In the genomic region with DNA sequence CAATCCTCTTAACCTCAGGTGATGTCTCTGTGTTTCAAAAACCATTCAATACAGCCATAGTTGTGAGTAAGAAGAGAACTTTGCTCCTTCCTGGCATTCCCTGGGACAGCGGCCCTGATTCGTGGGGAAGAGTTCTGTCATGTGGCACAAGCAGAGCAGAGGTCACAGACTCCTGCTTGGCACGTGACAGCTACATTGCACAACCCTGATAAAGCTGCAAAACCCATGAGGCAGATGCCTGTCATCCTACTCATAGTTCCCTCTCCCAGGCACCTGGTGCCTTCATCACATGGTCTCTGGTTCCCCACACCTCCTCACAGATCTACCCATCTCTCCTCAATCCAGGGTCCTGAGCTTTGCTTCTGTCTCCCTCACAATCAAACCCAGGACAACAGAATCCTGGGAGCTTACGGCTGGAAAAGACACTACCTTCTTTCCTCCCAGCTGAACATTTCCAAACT, we compare ENCODE assay signal across 1 cellular context.
A peak's percentile ranks its signal among the peaks of the same experiment; 100 is the strongest.
TF ChIP-seq lines count a peak whose summit lies in the region.

No MANE protein-coding gene starts in this region.

TF ChIP-seq in HepG2, 621 proteins besides CTCF, POLR2A, EP300 and RAD21 (continued from another document and continues in another):
- TF ChIP-seq, protein P1, sequence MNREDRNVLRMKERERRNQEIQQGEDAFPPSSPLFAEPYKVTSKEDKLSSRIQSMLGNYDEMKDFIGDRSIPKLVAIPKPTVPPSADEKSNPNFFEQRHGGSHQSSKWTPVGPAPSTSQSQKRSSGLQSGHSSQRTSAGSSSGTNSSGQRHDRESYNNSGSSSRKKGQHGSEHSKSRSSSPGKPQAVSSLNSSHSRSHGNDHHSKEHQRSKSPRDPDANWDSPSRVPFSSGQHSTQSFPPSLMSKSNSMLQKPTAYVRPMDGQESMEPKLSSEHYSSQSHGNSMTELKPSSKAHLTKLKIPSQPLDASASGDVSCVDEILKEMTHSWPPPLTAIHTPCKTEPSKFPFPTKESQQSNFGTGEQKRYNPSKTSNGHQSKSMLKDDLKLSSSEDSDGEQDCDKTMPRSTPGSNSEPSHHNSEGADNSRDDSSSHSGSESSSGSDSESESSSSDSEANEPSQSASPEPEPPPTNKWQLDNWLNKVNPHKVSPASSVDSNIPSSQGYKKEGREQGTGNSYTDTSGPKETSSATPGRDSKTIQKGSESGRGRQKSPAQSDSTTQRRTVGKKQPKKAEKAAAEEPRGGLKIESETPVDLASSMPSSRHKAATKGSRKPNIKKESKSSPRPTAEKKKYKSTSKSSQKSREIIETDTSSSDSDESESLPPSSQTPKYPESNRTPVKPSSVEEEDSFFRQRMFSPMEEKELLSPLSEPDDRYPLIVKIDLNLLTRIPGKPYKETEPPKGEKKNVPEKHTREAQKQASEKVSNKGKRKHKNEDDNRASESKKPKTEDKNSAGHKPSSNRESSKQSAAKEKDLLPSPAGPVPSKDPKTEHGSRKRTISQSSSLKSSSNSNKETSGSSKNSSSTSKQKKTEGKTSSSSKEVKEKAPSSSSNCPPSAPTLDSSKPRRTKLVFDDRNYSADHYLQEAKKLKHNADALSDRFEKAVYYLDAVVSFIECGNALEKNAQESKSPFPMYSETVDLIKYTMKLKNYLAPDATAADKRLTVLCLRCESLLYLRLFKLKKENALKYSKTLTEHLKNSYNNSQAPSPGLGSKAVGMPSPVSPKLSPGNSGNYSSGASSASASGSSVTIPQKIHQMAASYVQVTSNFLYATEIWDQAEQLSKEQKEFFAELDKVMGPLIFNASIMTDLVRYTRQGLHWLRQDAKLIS (CRISPR knock-in tag; IDR thresholded peaks at IDR 0.05) = peak; percentile 63; the same call in 1 of the 2 replicates
- TF ChIP-seq HIVEP1 (CRISPR knock-in tag; IDR thresholded peaks at IDR 0.05) (peak; percentile 95), POLR2G (IDR thresholded peaks at IDR 0.05; ENCODE audit: low read depth, low read length) (peak; percentile 45), ZSCAN22 (CRISPR knock-in tag; IDR thresholded peaks at IDR 0.05) (peak; percentile 63; the same call in 1 of the 2 replicates), ZNF616 (CRISPR knock-in tag; IDR thresholded peaks at IDR 0.05; ENCODE audit: low read depth) (peak; percentile 80; the same call in 1 of the 2 replicates), ZNF790 (CRISPR knock-in tag; IDR thresholded peaks at IDR 0.05; ENCODE audit: borderline replicate concordance) (no peak), FOXJ3 (CRISPR knock-in tag; IDR thresholded peaks at IDR 0.05; ENCODE audit: borderline replicate concordance) (peak; percentile 93), TSC22D2 (CRISPR knock-in tag; IDR thresholded peaks at IDR 0.05; ENCODE audit: borderline replicate concordance) (peak; percentile 96), CREB1 (IDR thresholded peaks at IDR 0.05) (peak; percentile 67), CREB1 (CRISPR knock-in tag; IDR thresholded peaks at IDR 0.05) (peak; percentile 82), RFXANK (CRISPR knock-in tag; IDR thresholded peaks at IDR 0.05) (peak; percentile 70; the same call in 1 of the 2 replicates), SOX13 (IDR thresholded peaks at IDR 0.05) (peak; percentile 87), SOX13 (CRISPR knock-in tag; conservative IDR thresholded peaks at IDR 0.05 in 1 of 2, IDR thresholded peaks at IDR 0.05 in 1 of 2) (peak in 1 of 2 experiments; percentile 95; a peak in 2 of 4 replicates), ZBTB7B (CRISPR knock-in tag; IDR thresholded peaks at IDR 0.05) (peak; percentile 69; the same call in 1 of the 2 replicates), ZNF547 (CRISPR knock-in tag; IDR thresholded peaks at IDR 0.05) (no peak; the same call in none of the 2 replicates), ZNF724P (CRISPR knock-in tag; IDR thresholded peaks at IDR 0.05; ENCODE audit: borderline replicate concordance) (no peak), ZNF782 (CRISPR knock-in tag; IDR thresholded peaks at IDR 0.05; ENCODE audit: borderline replicate concordance) (peak; percentile 88), GATAD1 (CRISPR knock-in tag; IDR thresholded peaks at IDR 0.05) (peak; percentile 82), GATAD2A (CRISPR knock-in tag; IDR thresholded peaks at IDR 0.05) (peak; percentile 99), NCOR1 (IDR thresholded peaks at IDR 0.05; ENCODE audit: borderline replicate concordance, low read length) (peak; percentile 93; the same call in 1 of the 2 replicates), THYN1 (CRISPR knock-in tag; IDR thresholded peaks at IDR 0.05; ENCODE audit: borderline replicate concordance, low read depth) (0 out of 2 replicates have a peak, but pooled peaks have one; percentile 39), ZFP62 (CRISPR knock-in tag; IDR thresholded peaks at IDR 0.05) (no peak), ZNF552 (CRISPR knock-in tag; IDR thresholded peaks at IDR 0.05; ENCODE audit: borderline replicate concordance) (peak; percentile 94), ZNF546 (CRISPR knock-in tag; conservative IDR thresholded peaks at IDR 0.05) (0 out of 2 replicates have a peak, but pooled peaks have one; percentile 44), AHR (CRISPR knock-in tag; IDR thresholded peaks at IDR 0.05) (peak; percentile 94), ZNF713 (CRISPR knock-in tag; IDR thresholded peaks at IDR 0.05) (0 out of 2 replicates have a peak, but pooled peaks have one; percentile 78), MAFG (CRISPR knock-in tag; IDR thresholded peaks at IDR 0.05) (no peak)
- TF ChIP-seq, protein P2, sequence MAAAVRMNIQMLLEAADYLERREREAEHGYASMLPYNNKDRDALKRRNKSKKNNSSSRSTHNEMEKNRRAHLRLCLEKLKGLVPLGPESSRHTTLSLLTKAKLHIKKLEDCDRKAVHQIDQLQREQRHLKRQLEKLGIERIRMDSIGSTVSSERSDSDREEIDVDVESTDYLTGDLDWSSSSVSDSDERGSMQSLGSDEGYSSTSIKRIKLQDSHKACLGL (CRISPR knock-in tag; IDR thresholded peaks at IDR 0.05) = peak; percentile 95
- TF ChIP-seq, protein P3, sequence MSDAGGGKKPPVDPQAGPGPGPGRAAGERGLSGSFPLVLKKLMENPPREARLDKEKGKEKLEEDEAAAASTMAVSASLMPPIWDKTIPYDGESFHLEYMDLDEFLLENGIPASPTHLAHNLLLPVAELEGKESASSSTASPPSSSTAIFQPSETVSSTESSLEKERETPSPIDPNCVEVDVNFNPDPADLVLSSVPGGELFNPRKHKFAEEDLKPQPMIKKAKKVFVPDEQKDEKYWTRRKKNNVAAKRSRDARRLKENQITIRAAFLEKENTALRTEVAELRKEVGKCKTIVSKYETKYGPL (CRISPR knock-in tag; IDR thresholded peaks at IDR 0.05) = peak; percentile 74; the same call in 1 of the 2 replicates
- TF ChIP-seq, protein P4, sequence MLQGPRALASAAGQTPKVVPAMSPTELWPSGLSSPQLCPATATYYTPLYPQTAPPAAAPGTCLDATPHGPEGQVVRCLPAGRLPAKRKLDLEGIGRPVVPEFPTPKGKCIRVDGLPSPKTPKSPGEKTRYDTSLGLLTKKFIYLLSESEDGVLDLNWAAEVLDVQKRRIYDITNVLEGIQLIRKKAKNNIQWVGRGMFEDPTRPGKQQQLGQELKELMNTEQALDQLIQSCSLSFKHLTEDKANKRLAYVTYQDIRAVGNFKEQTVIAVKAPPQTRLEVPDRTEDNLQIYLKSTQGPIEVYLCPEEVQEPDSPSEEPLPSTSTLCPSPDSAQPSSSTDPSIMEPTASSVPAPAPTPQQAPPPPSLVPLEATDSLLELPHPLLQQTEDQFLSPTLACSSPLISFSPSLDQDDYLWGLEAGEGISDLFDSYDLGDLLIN (CRISPR knock-in tag; IDR thresholded peaks at IDR 0.05; ENCODE audit: borderline replicate concordance) = no peak
- TF ChIP-seq, protein P5, sequence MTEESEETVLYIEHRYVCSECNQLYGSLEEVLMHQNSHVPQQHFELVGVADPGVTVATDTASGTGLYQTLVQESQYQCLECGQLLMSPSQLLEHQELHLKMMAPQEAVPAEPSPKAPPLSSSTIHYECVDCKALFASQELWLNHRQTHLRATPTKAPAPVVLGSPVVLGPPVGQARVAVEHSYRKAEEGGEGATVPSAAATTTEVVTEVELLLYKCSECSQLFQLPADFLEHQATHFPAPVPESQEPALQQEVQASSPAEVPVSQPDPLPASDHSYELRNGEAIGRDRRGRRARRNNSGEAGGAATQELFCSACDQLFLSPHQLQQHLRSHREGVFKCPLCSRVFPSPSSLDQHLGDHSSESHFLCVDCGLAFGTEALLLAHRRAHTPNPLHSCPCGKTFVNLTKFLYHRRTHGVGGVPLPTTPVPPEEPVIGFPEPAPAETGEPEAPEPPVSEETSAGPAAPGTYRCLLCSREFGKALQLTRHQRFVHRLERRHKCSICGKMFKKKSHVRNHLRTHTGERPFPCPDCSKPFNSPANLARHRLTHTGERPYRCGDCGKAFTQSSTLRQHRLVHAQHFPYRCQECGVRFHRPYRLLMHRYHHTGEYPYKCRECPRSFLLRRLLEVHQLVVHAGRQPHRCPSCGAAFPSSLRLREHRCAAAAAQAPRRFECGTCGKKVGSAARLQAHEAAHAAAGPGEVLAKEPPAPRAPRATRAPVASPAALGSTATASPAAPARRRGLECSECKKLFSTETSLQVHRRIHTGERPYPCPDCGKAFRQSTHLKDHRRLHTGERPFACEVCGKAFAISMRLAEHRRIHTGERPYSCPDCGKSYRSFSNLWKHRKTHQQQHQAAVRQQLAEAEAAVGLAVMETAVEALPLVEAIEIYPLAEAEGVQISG (CRISPR knock-in tag; IDR thresholded peaks at IDR 0.05) = peak; percentile 93
- TF ChIP-seq, protein P6, sequence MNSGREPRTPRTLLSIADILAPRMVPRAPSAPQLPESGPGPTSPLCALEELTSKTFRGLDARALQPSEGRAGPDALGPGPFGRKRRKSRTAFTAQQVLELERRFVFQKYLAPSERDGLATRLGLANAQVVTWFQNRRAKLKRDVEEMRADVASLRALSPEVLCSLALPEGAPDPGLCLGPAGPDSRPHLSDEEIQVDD (CRISPR knock-in tag; IDR thresholded peaks at IDR 0.05; ENCODE audit: borderline replicate concordance) = peak; percentile 83; the same call in 1 of the 2 replicates
- TF ChIP-seq, protein P7, sequence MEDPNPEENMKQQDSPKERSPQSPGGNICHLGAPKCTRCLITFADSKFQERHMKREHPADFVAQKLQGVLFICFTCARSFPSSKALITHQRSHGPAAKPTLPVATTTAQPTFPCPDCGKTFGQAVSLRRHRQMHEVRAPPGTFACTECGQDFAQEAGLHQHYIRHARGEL (CRISPR knock-in tag; IDR thresholded peaks at IDR 0.05) = no peak
- TF ChIP-seq, protein P8, sequence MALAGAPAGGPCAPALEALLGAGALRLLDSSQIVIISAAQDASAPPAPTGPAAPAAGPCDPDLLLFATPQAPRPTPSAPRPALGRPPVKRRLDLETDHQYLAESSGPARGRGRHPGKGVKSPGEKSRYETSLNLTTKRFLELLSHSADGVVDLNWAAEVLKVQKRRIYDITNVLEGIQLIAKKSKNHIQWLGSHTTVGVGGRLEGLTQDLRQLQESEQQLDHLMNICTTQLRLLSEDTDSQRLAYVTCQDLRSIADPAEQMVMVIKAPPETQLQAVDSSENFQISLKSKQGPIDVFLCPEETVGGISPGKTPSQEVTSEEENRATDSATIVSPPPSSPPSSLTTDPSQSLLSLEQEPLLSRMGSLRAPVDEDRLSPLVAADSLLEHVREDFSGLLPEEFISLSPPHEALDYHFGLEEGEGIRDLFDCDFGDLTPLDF (CRISPR knock-in tag; IDR thresholded peaks at IDR 0.05) = no peak; the same call in 1 of the 2 replicates
- TF ChIP-seq, protein P9, sequence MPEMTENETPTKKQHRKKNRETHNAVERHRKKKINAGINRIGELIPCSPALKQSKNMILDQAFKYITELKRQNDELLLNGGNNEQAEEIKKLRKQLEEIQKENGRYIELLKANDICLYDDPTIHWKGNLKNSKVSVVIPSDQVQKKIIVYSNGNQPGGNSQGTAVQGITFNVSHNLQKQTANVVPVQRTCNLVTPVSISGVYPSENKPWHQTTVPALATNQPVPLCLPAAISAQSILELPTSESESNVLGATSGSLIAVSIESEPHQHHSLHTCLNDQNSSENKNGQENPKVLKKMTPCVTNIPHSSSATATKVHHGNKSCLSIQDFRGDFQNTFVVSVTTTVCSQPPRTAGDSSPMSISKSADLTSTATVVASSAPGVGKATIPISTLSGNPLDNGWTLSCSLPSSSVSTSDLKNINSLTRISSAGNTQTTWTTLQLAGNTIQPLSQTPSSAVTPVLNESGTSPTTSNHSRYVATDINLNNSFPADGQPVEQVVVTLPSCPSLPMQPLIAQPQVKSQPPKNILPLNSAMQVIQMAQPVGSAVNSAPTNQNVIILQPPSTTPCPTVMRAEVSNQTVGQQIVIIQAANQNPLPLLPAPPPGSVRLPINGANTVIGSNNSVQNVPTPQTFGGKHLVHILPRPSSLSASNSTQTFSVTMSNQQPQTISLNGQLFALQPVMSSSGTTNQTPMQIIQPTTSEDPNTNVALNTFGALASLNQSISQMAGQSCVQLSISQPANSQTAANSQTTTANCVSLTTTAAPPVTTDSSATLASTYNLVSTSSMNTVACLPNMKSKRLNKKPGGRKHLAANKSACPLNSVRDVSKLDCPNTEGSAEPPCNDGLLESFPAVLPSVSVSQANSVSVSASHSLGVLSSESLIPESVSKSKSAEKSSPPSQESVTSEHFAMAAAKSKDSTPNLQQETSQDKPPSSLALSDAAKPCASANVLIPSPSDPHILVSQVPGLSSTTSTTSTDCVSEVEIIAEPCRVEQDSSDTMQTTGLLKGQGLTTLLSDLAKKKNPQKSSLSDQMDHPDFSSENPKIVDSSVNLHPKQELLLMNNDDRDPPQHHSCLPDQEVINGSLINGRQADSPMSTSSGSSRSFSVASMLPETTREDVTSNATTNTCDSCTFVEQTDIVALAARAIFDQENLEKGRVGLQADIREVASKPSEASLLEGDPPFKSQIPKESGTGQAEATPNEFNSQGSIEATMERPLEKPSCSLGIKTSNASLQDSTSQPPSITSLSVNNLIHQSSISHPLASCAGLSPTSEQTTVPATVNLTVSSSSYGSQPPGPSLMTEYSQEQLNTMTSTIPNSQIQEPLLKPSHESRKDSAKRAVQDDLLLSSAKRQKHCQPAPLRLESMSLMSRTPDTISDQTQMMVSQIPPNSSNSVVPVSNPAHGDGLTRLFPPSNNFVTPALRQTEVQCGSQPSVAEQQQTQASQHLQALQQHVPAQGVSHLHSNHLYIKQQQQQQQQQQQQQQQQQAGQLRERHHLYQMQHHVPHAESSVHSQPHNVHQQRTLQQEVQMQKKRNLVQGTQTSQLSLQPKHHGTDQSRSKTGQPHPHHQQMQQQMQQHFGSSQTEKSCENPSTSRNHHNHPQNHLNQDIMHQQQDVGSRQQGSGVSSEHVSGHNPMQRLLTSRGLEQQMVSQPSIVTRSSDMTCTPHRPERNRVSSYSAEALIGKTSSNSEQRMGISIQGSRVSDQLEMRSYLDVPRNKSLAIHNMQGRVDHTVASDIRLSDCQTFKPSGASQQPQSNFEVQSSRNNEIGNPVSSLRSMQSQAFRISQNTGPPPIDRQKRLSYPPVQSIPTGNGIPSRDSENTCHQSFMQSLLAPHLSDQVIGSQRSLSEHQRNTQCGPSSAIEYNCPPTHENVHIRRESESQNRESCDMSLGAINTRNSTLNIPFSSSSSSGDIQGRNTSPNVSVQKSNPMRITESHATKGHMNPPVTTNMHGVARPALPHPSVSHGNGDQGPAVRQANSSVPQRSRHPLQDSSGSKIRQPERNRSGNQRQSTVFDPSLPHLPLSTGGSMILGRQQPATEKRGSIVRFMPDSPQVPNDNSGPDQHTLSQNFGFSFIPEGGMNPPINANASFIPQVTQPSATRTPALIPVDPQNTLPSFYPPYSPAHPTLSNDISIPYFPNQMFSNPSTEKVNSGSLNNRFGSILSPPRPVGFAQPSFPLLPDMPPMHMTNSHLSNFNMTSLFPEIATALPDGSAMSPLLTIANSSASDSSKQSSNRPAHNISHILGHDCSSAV (CRISPR knock-in tag; IDR thresholded peaks at IDR 0.05; ENCODE audit: borderline replicate concordance) = no peak
- TF ChIP-seq, protein P10, sequence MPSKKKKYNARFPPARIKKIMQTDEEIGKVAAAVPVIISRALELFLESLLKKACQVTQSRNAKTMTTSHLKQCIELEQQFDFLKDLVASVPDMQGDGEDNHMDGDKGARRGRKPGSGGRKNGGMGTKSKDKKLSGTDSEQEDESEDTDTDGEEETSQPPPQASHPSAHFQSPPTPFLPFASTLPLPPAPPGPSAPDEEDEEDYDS (CRISPR knock-in tag; IDR thresholded peaks at IDR 0.05) = peak; percentile 77
